Comparison of ENCODE assay signal across 16 cellular contexts in genomic region chr11:119885861-119886567, GRCh38.
A peak's percentile ranks its signal among the peaks of the same experiment; 100 is the strongest.
DNase-seq lines count a peak whose midpoint lies in the region; TF ChIP-seq lines count a peak whose summit lies in the region.
"Had no signal": no experiment of that assay in that cellular context is flagged by ENCODE, and none has a peak within 500 bp of the region (broad histone marks: within the 10 kb centered on the region; RNA-seq: fewer than 3 reads in every experiment).

No MANE protein-coding gene starts in this region.

- H3K4me3 ChIP-seq in HEK293 (ENCODE audit: low read depth, low read length): no peak overlapping the region
- H3K4me3 ChIP-seq in Peyer's patch: no peak overlapping the region
- no peak overlapping the region for H3K4me3 ChIP-seq in neuronal stem cell (ENCODE audit: low read length in 2 of 2)
- no peak overlapping the region for H3K4me3 ChIP-seq in prostate gland
- H3K4me3 ChIP-seq in effector memory CD4-positive, alpha-beta T cell (ENCODE audit: insufficient read depth, low read depth, low read length, poor library complexity, severe bottlenecking): no peak overlapping the region

- no peak overlapping the region for H4K91ac ChIP-seq in neuronal stem cell (ENCODE audit: low read depth, low read length, poor library complexity)

- WGBS in neuronal stem cell (ENCODE audit: extremely low coverage in 2 of 2, insufficient read length in 2 of 2, insufficient replicate concordance in 1 of 2), 2 donors: no CpG with 5 or more reads among the region's 5 CpGs
- WGBS in prostate gland: 70% methylated on average over 5 of the region's 5 CpGs

- intact Hi-C loops in prostate gland (cut with DNase I): no loop called here

- H2BK5ac ChIP-seq in neuronal stem cell (ENCODE audit: low read length): peak overlapping the region; percentile 58

- peak overlapping the region; percentile 4 for H3K23ac ChIP-seq in neuronal stem cell (ENCODE audit: low read depth, low read length, poor library complexity)

- no peak overlapping the region for H2AK5ac ChIP-seq in neuronal stem cell (ENCODE audit: low read depth, low read length)

- H3K18ac ChIP-seq in neuronal stem cell (ENCODE audit: low read length): no peak overlapping the region

- H3K27ac ChIP-seq in HEK293 (ENCODE audit: extremely low read depth, low read depth, low read length) (no peak overlapping the region), Peyer's patch (no peak overlapping the region), neuronal stem cell (replicated peaks; ENCODE audit: low read length) (no peak overlapping the region), prostate gland (no peak overlapping the region)
- H3K27ac ChIP-seq in effector memory CD4-positive, alpha-beta T cell (ENCODE audit: insufficient read depth, low read length, poor library complexity, severe bottlenecking): no peak overlapping the region
- H3K27ac ChIP-seq: C4-2B had no signal

- H3K36me3 ChIP-seq in HEK293 (ENCODE audit: control insufficient read depth in 2 of 2, insufficient read depth in 1 of 2, low read length in 2 of 2) (no peaks in the 10 kb centered on the region), Peyer's patch (no peaks in the 10 kb centered on the region), neuronal stem cell (replicated peaks in 1 of 2; ENCODE audit: control insufficient read depth in 2 of 2, insufficient read depth in 2 of 2, low read length in 2 of 2) (no peaks in the 10 kb centered on the region), prostate gland (no peaks in the 10 kb centered on the region)
- no peaks in the 10 kb centered on the region for H3K36me3 ChIP-seq in effector memory CD4-positive, alpha-beta T cell (ENCODE audit: control insufficient read depth, insufficient read depth, low read length)

- no peak overlapping the region for H2BK12ac ChIP-seq in neuronal stem cell (ENCODE audit: low read length)

- H3K4me2 ChIP-seq in neuronal stem cell (ENCODE audit: insufficient read depth, low read length, poor library complexity, severe bottlenecking): no peak overlapping the region

- CTCF ChIA-PET in HEK293 (lab: Yijun Ruan, JAX): interaction anchor here (0.6 kb wide), 2 partner anchors 217 to 724 kb away, joined by 3 read pairs; no protein-coding TSS in a partner anchor

- no peak overlapping the region for H4K8ac ChIP-seq in neuronal stem cell (ENCODE audit: low read depth, low read length)

- no peak for TF ChIP-seq CTCF in HEK293 (tag by site-specific recombination; IDR thresholded peaks at IDR 0.05)
- no peak for TF ChIP-seq CTCF in Peyer's patch (IDR thresholded peaks at IDR 0.05)
- no peak for TF ChIP-seq CTCF in prostate gland (IDR thresholded peaks at IDR 0.05)

- no peak overlapping the region for H2AFZ ChIP-seq in neuronal stem cell (ENCODE audit: low read length)

- H3K9me3 ChIP-seq in HEK293 (ENCODE audit: control insufficient read depth, insufficient read depth, low read depth, low read length) (no peaks in the 10 kb centered on the region), Peyer's patch (no peaks in the 10 kb centered on the region), neuronal stem cell (replicated peaks in 1 of 2; ENCODE audit: control insufficient read depth in 2 of 2, insufficient read depth in 1 of 2, low read depth in 1 of 2, low read length in 2 of 2) (no peaks in the 10 kb centered on the region), prostate gland (no peaks in the 10 kb centered on the region)
- no peaks in the 10 kb centered on the region for H3K9me3 ChIP-seq in effector memory CD4-positive, alpha-beta T cell (ENCODE audit: control insufficient read depth, low read length)

- H2BK120ac ChIP-seq in neuronal stem cell (ENCODE audit: low read depth, low read length): no peak overlapping the region

- H3K4me1 ChIP-seq in HEK293 (ENCODE audit: control insufficient read depth, insufficient read depth, low read length) (no peaks in the 10 kb centered on the region; the same call in 1 of the 2 replicates), Peyer's patch (no peaks in the 10 kb centered on the region), neuronal stem cell (ENCODE audit: control insufficient read depth in 2 of 2, insufficient read depth in 1 of 2, low read depth in 1 of 2, low read length in 2 of 2) (peaks cover 0 to 2% of the 10 kb centered on the region in 2 donors), prostate gland (replicated peaks) (no peaks in the 10 kb centered on the region)
- no peaks in the 10 kb centered on the region for H3K4me1 ChIP-seq in effector memory CD4-positive, alpha-beta T cell (ENCODE audit: control insufficient read depth, insufficient read depth, low read length, poor library complexity, severe bottlenecking)

- H3K9ac ChIP-seq in neuronal stem cell (ENCODE audit: low read depth, low read length, poor library complexity): no peak overlapping the region

- no peak overlapping the region for H3K14ac ChIP-seq in neuronal stem cell (ENCODE audit: low read length)

- TF ChIP-seq POLR2A in Peyer's patch (IDR thresholded peaks at IDR 0.05) (no peak), prostate gland (IDR thresholded peaks at IDR 0.05) (no peak)

- DNase-seq in COLO668 (lab: John Stamatoyannopoulos, UW; ENCODE audit: unreplicated experiment) (peak; percentile 10), Peyer's patch (peak in 2 of 3 donors; percentile 56 to 63), neuronal stem cell (ENCODE audit: low spot score) (no peak), prostate gland (ENCODE audit: low spot score) (no peak), MV-4-11 (lab: John Stamatoyannopoulos, UW) (no peak)
- no peak for DNase-seq in effector memory CD4-positive, alpha-beta T cell
- DNase-seq: COR-L47, IMR-90, Karpas-422, NCI-H1105 treated with DMSO at 0.1 percent for 48 hours, NCI-H1694 treated with DMSO at 0.1 percent for 48 hours, NCI-H2171 treated with DMSO at 0.1 percent for 48 hours, NCI-H524 treated with DMSO at 0.1 percent for 48 hours, SHP77 treated with DMSO at 0.1 percent for 48 hours had no signal

- no peak overlapping the region for H2BK15ac ChIP-seq in neuronal stem cell (ENCODE audit: low read length)

- no peaks in the 10 kb centered on the region for H3K79me1 ChIP-seq in neuronal stem cell (ENCODE audit: low read depth, low read length)

- H3K27me3 ChIP-seq in Peyer's patch (no peaks in the 10 kb centered on the region), neuronal stem cell (ENCODE audit: control insufficient read depth in 3 of 3, insufficient read depth in 3 of 3, low read depth in 1 of 3, low read length in 3 of 3) (peaks cover 0 to 19% (median 0%) of the 10 kb centered on the region in 3 experiments), prostate gland (replicated peaks; ENCODE audit: insufficient read depth) (no peaks in the 10 kb centered on the region)
- no peaks in the 10 kb centered on the region for H3K27me3 ChIP-seq in effector memory CD4-positive, alpha-beta T cell (replicated peaks; ENCODE audit: control insufficient read depth, insufficient read depth, low read length, poor library complexity, severe bottlenecking)

- POLR2A ChIA-PET in HEK293 (lab: Yijun Ruan, JAX): interaction anchor here (0.6 kb wide), 1 partner anchor 1114 kb away, joined by 3 read pairs; no protein-coding TSS in a partner anchor

- H3K4ac ChIP-seq in neuronal stem cell (ENCODE audit: low read length): no peak overlapping the region

TF ChIP-seq in HEK293, 187 proteins besides CTCF, POLR2A, EP300 and RAD21:
- TF ChIP-seq GLIS1 (tag by site-specific recombination; IDR thresholded peaks at IDR 0.05): peak; percentile 94
- 0 out of 2 replicates have a peak, but pooled peaks have one; percentile 13 for TF ChIP-seq SCRT2 (tag by site-specific recombination; IDR thresholded peaks at IDR 0.05)
- no peak for TF ChIP-seq ZNF529 (tag by site-specific recombination; IDR thresholded peaks at IDR 0.05; ENCODE audit: insufficient replicate concordance)
- TF ChIP-seq, protein P1, sequence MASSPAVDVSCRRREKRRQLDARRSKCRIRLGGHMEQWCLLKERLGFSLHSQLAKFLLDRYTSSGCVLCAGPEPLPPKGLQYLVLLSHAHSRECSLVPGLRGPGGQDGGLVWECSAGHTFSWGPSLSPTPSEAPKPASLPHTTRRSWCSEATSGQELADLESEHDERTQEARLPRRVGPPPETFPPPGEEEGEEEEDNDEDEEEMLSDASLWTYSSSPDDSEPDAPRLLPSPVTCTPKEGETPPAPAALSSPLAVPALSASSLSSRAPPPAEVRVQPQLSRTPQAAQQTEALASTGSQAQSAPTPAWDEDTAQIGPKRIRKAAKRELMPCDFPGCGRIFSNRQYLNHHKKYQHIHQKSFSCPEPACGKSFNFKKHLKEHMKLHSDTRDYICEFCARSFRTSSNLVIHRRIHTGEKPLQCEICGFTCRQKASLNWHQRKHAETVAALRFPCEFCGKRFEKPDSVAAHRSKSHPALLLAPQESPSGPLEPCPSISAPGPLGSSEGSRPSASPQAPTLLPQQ (tag by site-specific recombination; IDR thresholded peaks at IDR 0.05): no peak
- TF ChIP-seq ELK4 (IDR thresholded peaks at IDR 0.05; ENCODE audit: borderline replicate concordance, low read depth, low read length): no peak
- TF ChIP-seq GLIS2 (tag by site-specific recombination; IDR thresholded peaks at IDR 0.05): no peak
- TF ChIP-seq ZIC2 (tag by site-specific recombination; IDR thresholded peaks at IDR 0.05): peak; percentile 91

Comparison
In these comparisons a context has a peak if more than half of its experiments do, and no peak if none do; other contexts are left out.
1. DNase-seq: peak in COLO668 (single experiment) and Peyer's patch (2 of 3); none in neuronal stem cell (single experiment), prostate gland (single experiment), effector memory CD4-positive, alpha-beta T cell (0 of 3) and MV-4-11 (single experiment).